ENCODE assay signal across 11 cellular contexts in genomic region chr18:58087928-58088722, GRCh38. TPM values are rescaled to one million over a fixed set of nuclear protein-coding genes. Genes with fewer than 3 reads are reported as not detected.
A peak's percentile ranks its signal among the peaks of the same experiment; 100 is the strongest.
DNase-seq lines count a peak whose midpoint lies in the region; ATAC-seq and TF ChIP-seq lines count a peak whose summit lies in the region.
"Had no signal": no experiment of that assay in that cellular context is flagged by ENCODE, and none has a peak within 500 bp of the region (broad histone marks: within the 10 kb centered on the region; RNA-seq: fewer than 3 reads in every experiment).

No MANE protein-coding gene starts in this region.

- CTCF ChIA-PET in Panc1 (lab: Charles Lee): no interaction called here

- intact Hi-C loops in Panc1 (cut with micrococcal nuclease; ENCODE audit: unreplicated experiment): no loop called here

- H3K4me1 Mint-ChIP-seq in activated T-cell treated with anti-CD3 and anti-CD28 coated beads, Interleukin-2, amount 50 U/mL, for 24 hours (ENCODE audit: low read depth): peaks cover 5% of the 10 kb centered on the region
- H3K4me1 Mint-ChIP-seq in type B pancreatic cell (ENCODE audit: unreplicated experiment): peaks cover 17% of the 10 kb centered on the region
- H3K4me1 Mint-ChIP-seq: activated naive CD4-positive, alpha-beta T cell treated with anti-CD3 and anti-CD28 coated beads, Interleukin-2, amount 10 ng/mL, durations not matched to agents 7 days and 5 days had no signal

- H3K4me3 ChIP-seq in Panc1 (ENCODE audit: low read depth in 2 of 2, low read length in 2 of 2) (no peak overlapping the region), fibroblast of mammary gland (ENCODE audit: control insufficient read depth, low read depth, low read length) (no peak overlapping the region)

- TF ChIP-seq CTCF in Panc1 (IDR thresholded peaks at IDR 0.05) (no peak), fibroblast of mammary gland (conservative IDR thresholded peaks at IDR 0.05; ENCODE audit: control insufficient read depth, insufficient read depth, low read depth, low read length) (no peak), type B pancreatic cell (conservative IDR thresholded peaks at IDR 0.05) (no peak)

- no peaks in the 10 kb centered on the region for H3K36me3 Mint-ChIP-seq in activated T-cell treated with anti-CD3 and anti-CD28 coated beads, Interleukin-2, amount 50 U/mL, for 24 hours (ENCODE audit: low read depth)
- peaks cover 17% of the 10 kb centered on the region for H3K36me3 Mint-ChIP-seq in type B pancreatic cell
- H3K36me3 Mint-ChIP-seq: activated naive CD4-positive, alpha-beta T cell treated with anti-CD3 and anti-CD28 coated beads, Interleukin-2, amount 10 ng/mL, durations not matched to agents 7 days and 5 days had no signal

- POLR2A ChIA-PET in Panc1 (lab: Charles Lee): no interaction called here

- no peaks in the 10 kb centered on the region for H3K36me3 ChIP-seq in Panc1 (ENCODE audit: control insufficient read depth, insufficient read depth, low read length)

- H3K4me1 ChIP-seq in Panc1 (ENCODE audit: control insufficient read depth, insufficient read depth, low read length): no peaks in the 10 kb centered on the region

- in situ Hi-C loops in Panc1 (cut with HindIII; ENCODE audit: low pct_unique_long_range_greater_than_20kb, low sequenced_read_pairs): no loop called here

- H3K27me3 Mint-ChIP-seq in activated T-cell treated with anti-CD3 and anti-CD28 coated beads, Interleukin-2, amount 50 U/mL, for 24 hours: peaks cover 15% of the 10 kb centered on the region
- H3K27me3 Mint-ChIP-seq in type B pancreatic cell: no peaks in the 10 kb centered on the region

- H3K4me3 Mint-ChIP-seq in activated T-cell treated with anti-CD3 and anti-CD28 coated beads, Interleukin-2, amount 50 U/mL, for 24 hours: no peak overlapping the region
- peak overlapping the region; percentile 56 for H3K4me3 Mint-ChIP-seq in type B pancreatic cell
- H3K4me3 Mint-ChIP-seq: activated naive CD4-positive, alpha-beta T cell treated with anti-CD3 and anti-CD28 coated beads, Interleukin-2, amount 10 ng/mL, durations not matched to agents 7 days and 5 days; T-helper 2 cell treated with Interferon-gamma antibody and Interleukin-4, amounts not matched to agents 5 μg/mL and 100 μg/mL, for 36 hours had no signal

- H3K27ac ChIP-seq in Panc1 (ENCODE audit: low read length): no peak overlapping the region

- H3K27ac Mint-ChIP-seq in activated T-cell treated with anti-CD3 and anti-CD28 coated beads, Interleukin-2, amount 50 U/mL, for 24 hours: peak overlapping the region; percentile 55
- H3K27ac Mint-ChIP-seq in type B pancreatic cell: peak overlapping the region; percentile 88
- H3K27ac Mint-ChIP-seq: activated naive CD4-positive, alpha-beta T cell treated with anti-CD3 and anti-CD28 coated beads, Interleukin-2, amount 10 ng/mL, durations not matched to agents 7 days and 5 days; T-helper 2 cell treated with Interferon-gamma antibody and Interleukin-4, amounts not matched to agents 5 μg/mL and 100 μg/mL, for 36 hours had no signal

- no peak for ATAC-seq in Panc1
- no peak for ATAC-seq in HG03196 (IDR thresholded peaks at IDR 0.05; ENCODE audit: unreplicated experiment)
- no peak for ATAC-seq in GM21367 (IDR thresholded peaks at IDR 0.05; ENCODE audit: unreplicated experiment)
- ATAC-seq in HG03045 (IDR thresholded peaks at IDR 0.05; ENCODE audit: unreplicated experiment): no peak

- no peaks in the 10 kb centered on the region for H3K9me3 ChIP-seq in Panc1 (ENCODE audit: control insufficient read depth, insufficient read depth, low read depth, low read length)

- no peak for DNase-seq in activated T-cell treated with anti-CD3 and anti-CD28 coated beads, Interleukin-2, amount 50 U/mL, for 24 hours
- no peak for DNase-seq in activated T-cell treated with anti-CD3 and anti-CD28 coated beads, Interleukin-2, amount 50 U/mL, for 1 hour
- peak; percentile 35 for DNase-seq in Panc1 (ENCODE audit: low read depth, low spot score)
- peak; percentile 3 for DNase-seq in fibroblast of mammary gland (ENCODE audit: low read depth)
- DNase-seq in type B pancreatic cell (ENCODE audit: extremely low spot score, unreplicated experiment): no peak
- DNase-seq: activated naive CD4-positive, alpha-beta T cell treated with anti-CD3 and anti-CD28 coated beads, Interleukin-2, amount 10 ng/mL, durations not matched to agents 7 days and 5 days; NCI-H2081 treated with DMSO at 0.1 percent for 48 hours had no signal

- H3K9me3 Mint-ChIP-seq in activated T-cell treated with anti-CD3 and anti-CD28 coated beads, Interleukin-2, amount 50 U/mL, for 24 hours: peaks cover 3% of the 10 kb centered on the region
- peaks cover 17% of the 10 kb centered on the region for H3K9me3 Mint-ChIP-seq in type B pancreatic cell
- H3K9me3 Mint-ChIP-seq: activated naive CD4-positive, alpha-beta T cell treated with anti-CD3 and anti-CD28 coated beads, Interleukin-2, amount 10 ng/mL, durations not matched to agents 7 days and 5 days; T-helper 2 cell treated with Interferon-gamma antibody and Interleukin-4, amounts not matched to agents 5 μg/mL and 100 μg/mL, for 36 hours had no signal

- H3K27me3 ChIP-seq in Panc1 (ENCODE audit: control insufficient read depth, insufficient read depth, low read length): no peaks in the 10 kb centered on the region

- BruUV-seq in Panc1 (replicated peaks; lab: Mats Ljungman, UMichigan): no TSS peak

RNA-seq across cellular contexts. Expression of gene NEDD4L, which starts 44.1 kb away (rescaled TPM):
- total RNA-seq in Panc1 (2021; ENCODE audit: unreplicated experiment) (42.9 TPM), type B pancreatic cell (ENCODE audit: low replicate concordance) (84.7 and 93.5 TPM in 2 replicates)
- polyA plus RNA-seq in Panc1 (2012; ENCODE audit: insufficient read length): 30.6 TPM

Comparison
In these comparisons a context has a peak if more than half of its experiments do, and no peak if none do; other contexts are left out.
1. DNase-seq: peak in Panc1 (single experiment) and fibroblast of mammary gland (single experiment); none in activated T-cell treated with anti-CD3 and anti-CD28 coated beads, Interleukin-2, amount 50 U/mL, for 24 hours (single experiment), activated T-cell treated with anti-CD3 and anti-CD28 coated beads, Interleukin-2, amount 50 U/mL, for 1 hour (single experiment) and type B pancreatic cell (single experiment).